16 cellular contexts compared by ENCODE assay signal in genomic region chr2:220936641-220937197, GRCh38.
"Had no signal": no experiment of that assay in that cellular context is flagged by ENCODE, and none has a peak within 500 bp of the region (broad histone marks: within the 10 kb centered on the region; RNA-seq: fewer than 3 reads in every experiment).

No MANE protein-coding gene starts in this region.

- ATAC-seq: body of pancreas; stimulated activated naive CD8-positive, alpha-beta T cell treated with anti-CD3 and anti-CD28 coated beads, Interleukin-15, amount 100 ng/mL, for 72 hours had no signal

- DNase-seq: activated CD4-positive, CD25-positive, alpha-beta regulatory T cell treated with anti-CD3 and anti-CD28 coated beads, Interleukin-2, amount 50 U/mL, for 72 hours; activated gamma-delta T cell; activated T-cell treated with anti-CD3 and anti-CD28 coated beads, Interleukin-2, amount 50 U/mL, for 4 hours; amniotic stem cell; body of pancreas; esophagus squamous epithelium; immature natural killer cell; posterior cingulate gyrus; stimulated activated CD4-positive, alpha-beta T cell treated with anti-CD3 and anti-CD28 coated beads, Interleukin-4, amount 100 ng/mL, for 4 hours; stimulated activated CD8-positive, alpha-beta memory T cell treated with anti-CD3 and anti-CD28 coated beads, Interleukin-4, amount 100 ng/mL, for 48 hours; stimulated activated naive CD8-positive, alpha-beta T cell treated with anti-CD3 and anti-CD28 coated beads, Interleukin-15, amount 100 ng/mL, for 72 hours; upper lobe of left lung had no signal

- H3K9me3 Mint-ChIP-seq: activated T-cell treated with anti-CD3 and anti-CD28 coated beads, Interleukin-2, amount 50 U/mL, for 4 hours; central memory CD8-positive, alpha-beta T cell; immature natural killer cell had no signal

- H3K4me1 Mint-ChIP-seq: central memory CD8-positive, alpha-beta T cell; immature natural killer cell; stimulated activated naive CD8-positive, alpha-beta T cell treated with anti-CD3 and anti-CD28 coated beads, Interleukin-15, amount 100 ng/mL, for 72 hours had no signal

- H3K4me3 Mint-ChIP-seq: activated T-cell treated with anti-CD3 and anti-CD28 coated beads, Interleukin-2, amount 50 U/mL, for 4 hours; central memory CD8-positive, alpha-beta T cell; immature natural killer cell; stimulated activated naive CD8-positive, alpha-beta T cell treated with anti-CD3 and anti-CD28 coated beads, Interleukin-15, amount 100 ng/mL, for 72 hours had no signal

- H3K27ac Mint-ChIP-seq: immature natural killer cell; stimulated activated naive CD8-positive, alpha-beta T cell treated with anti-CD3 and anti-CD28 coated beads, Interleukin-15, amount 100 ng/mL, for 72 hours had no signal

- H3K36me3 Mint-ChIP-seq: activated naive CD4-positive, alpha-beta T cell treated with anti-CD3 and anti-CD28 coated beads, Interleukin-2, amount 50 U/mL, for 72 hours; immature natural killer cell had no signal

- H3K4me3 ChIP-seq: body of pancreas, coronary artery, esophagus squamous epithelium, smooth muscle cell, upper lobe of left lung had no signal

- H3K4me1 ChIP-seq: body of pancreas, esophagus squamous epithelium, upper lobe of left lung had no signal

- H3K27me3 Mint-ChIP-seq: central memory CD8-positive, alpha-beta T cell; stimulated activated naive CD8-positive, alpha-beta T cell treated with anti-CD3 and anti-CD28 coated beads, Interleukin-15, amount 100 ng/mL, for 72 hours had no signal

- H3K36me3 ChIP-seq: esophagus squamous epithelium, upper lobe of left lung had no signal

- H3K27me3 ChIP-seq: body of pancreas, esophagus squamous epithelium, upper lobe of left lung had no signal

- H3K9me3 ChIP-seq: body of pancreas, esophagus squamous epithelium, upper lobe of left lung had no signal

- H3K27ac ChIP-seq: body of pancreas, coronary artery, esophagus squamous epithelium, upper lobe of left lung had no signal
